Comparison of ENCODE assay signal across 28 cellular contexts in genomic region chr2:152763651-152764050, GRCh38.
"Had no signal": no experiment of that assay in that cellular context is flagged by ENCODE, and none has a peak within 500 bp of the region (broad histone marks: within the 10 kb centered on the region; RNA-seq: fewer than 3 reads in every experiment).

No MANE protein-coding gene starts in this region.

- H3K9me3 ChIP-seq: MG63 had no signal

- H3K27ac ChIP-seq: cardiac muscle cell, RWPE1 had no signal

- FAIRE-seq: RCC 7860 had no signal

- H3K4me3 ChIP-seq: cardiac muscle cell, MG63 had no signal

- H3K27me3 ChIP-seq: cardiac muscle cell, MG63 had no signal

- DNase-seq: activated CD4-positive, alpha-beta T cell treated with anti-CD3 and anti-CD28 coated beads, Interleukin-2, amount 10 ng/mL, durations not matched to agents 24 days and 14 days; activated CD4-positive, alpha-beta T cell treated with anti-CD3 and anti-CD28 coated beads, Interleukin-2, amount 50 U/mL, for 4 hours; activated CD8-positive, alpha-beta T cell treated with anti-CD3 and anti-CD28 coated beads for 36 hours; activated effector memory CD4-positive, alpha-beta T cell treated with anti-CD3 and anti-CD28 coated beads, Interleukin-2, amount 50 U/mL, for 16 hours; activated naive CD4-positive, alpha-beta T cell; activated naive CD4-positive, alpha-beta T cell treated with anti-CD3 and anti-CD28 coated beads, Interleukin-2, amount 50 U/mL, for 16 hours; activated naive CD8-positive, alpha-beta T cell treated with anti-CD3 and anti-CD28 coated beads for 36 hours; activated T-cell treated with anti-CD3 and anti-CD28 coated beads, Interleukin-2, amount 50 U/mL, for 1 hour; activated T-cell treated with anti-CD3 and anti-CD28 coated beads, Interleukin-2, amount 50 U/mL, for 72 hours; amniotic stem cell; aorta; Kasumi-1; MG63; MV-4-11; NCI-H1092; NCI-H1436 treated with DMSO at 0.1 percent for 48 hours; NCI-H1694 treated with DMSO at 0.1 percent for 48 hours; NCI-H2029; NCI-H345; NCI-H526; NCI-H748 treated with DMSO at 0.1 percent for 48 hours; NK-92 treated with Interleukin-12 subunit alpha and Interleukin-12 subunit beta, amount 100 ng/mL, for 24 hours; PC-3; SIG-M5; T1000 had no signal
